Comparison of ENCODE assay signal across 8 cellular contexts in the genomic region with DNA sequence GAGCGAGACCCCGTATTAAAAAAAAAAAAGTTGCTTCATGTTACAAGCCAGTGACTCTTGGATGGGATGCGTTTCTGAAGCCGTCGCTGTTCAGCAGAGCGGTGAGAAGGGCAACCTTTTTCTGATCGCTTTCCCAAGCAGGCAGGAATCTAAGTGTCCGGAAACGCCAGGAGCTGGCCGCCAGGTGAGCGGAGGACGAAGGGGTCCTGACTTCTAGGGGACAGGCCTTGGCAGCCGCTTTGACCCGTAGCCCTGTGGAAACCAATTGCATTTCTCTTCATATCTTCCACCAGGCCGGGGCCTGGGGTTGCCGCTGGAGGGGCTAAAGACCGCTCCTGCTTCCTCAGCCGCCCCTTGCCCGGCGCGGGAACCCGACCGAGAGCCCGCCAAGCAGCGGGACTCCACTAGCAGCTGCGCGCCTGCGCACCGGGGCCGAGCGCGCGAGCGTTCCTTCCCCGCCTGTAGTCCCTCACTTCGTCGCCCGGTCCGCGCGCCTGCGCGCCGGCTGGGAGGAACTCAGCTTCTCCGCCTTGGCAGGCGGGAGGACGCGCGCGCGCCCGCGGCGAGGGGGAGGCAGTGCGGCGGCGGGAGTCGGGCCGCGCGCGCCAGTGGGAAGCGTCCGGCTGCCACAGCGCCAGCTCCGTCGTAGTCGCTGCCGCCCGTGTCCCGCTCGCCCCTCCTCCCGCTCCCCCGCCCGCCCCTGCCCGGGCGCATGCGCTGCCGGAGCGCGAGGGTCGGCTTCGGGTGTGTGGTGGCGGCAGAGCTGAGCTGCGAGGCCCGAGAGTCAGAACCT. TPM values are rescaled to one million over a fixed set of nuclear protein-coding genes. Genes with fewer than 3 reads are reported as not detected.
DNase-seq lines count a peak whose midpoint lies in the region; ATAC-seq and TF ChIP-seq lines count a peak whose summit lies in the region.

A gene with protein sequence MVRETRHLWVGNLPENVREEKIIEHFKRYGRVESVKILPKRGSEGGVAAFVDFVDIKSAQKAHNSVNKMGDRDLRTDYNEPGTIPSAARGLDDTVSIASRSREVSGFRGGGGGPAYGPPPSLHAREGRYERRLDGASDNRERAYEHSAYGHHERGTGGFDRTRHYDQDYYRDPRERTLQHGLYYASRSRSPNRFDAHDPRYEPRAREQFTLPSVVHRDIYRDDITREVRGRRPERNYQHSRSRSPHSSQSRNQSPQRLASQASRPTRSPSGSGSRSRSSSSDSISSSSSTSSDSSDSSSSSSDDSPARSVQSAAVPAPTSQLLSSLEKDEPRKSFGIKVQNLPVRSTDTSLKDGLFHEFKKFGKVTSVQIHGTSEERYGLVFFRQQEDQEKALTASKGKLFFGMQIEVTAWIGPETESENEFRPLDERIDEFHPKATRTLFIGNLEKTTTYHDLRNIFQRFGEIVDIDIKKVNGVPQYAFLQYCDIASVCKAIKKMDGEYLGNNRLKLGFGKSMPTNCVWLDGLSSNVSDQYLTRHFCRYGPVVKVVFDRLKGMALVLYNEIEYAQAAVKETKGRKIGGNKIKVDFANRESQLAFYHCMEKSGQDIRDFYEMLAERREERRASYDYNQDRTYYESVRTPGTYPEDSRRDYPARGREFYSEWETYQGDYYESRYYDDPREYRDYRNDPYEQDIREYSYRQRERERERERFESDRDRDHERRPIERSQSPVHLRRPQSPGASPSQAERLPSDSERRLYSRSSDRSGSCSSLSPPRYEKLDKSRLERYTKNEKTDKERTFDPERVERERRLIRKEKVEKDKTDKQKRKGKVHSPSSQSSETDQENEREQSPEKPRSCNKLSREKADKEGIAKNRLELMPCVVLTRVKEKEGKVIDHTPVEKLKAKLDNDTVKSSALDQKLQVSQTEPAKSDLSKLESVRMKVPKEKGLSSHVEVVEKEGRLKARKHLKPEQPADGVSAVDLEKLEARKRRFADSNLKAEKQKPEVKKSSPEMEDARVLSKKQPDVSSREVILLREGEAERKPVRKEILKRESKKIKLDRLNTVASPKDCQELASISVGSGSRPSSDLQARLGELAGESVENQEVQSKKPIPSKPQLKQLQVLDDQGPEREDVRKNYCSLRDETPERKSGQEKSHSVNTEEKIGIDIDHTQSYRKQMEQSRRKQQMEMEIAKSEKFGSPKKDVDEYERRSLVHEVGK (N-terminal part only) (plus strand): TSS at position 608 of the 793 bp plus-strand sequence. CDS start 361 bp downstream, outside the sequence.

- peak within 1 kb of the TSS; percentile 98 for H3K4me3 ChIP-seq in epithelial cell of esophagus (ENCODE audit: low read length)
- peak within 1 kb of the TSS; percentile 85 for H3K4me3 ChIP-seq in mucosa of descending colon

- no peaks in the 10 kb centered on the region for H3K9me3 ChIP-seq in mucosa of descending colon

- H3K4me1 ChIP-seq in mucosa of descending colon (ENCODE audit: low read depth): peaks cover 23% of the 10 kb centered on the region

- intact Hi-C loops in mucosa of descending colon (cut with DNase I, micrococcal nuclease): no loop called here

- DNase-seq in DMS 273 treated with DMSO at 0.1 percent for 48 hours (lab: John Stamatoyannopoulos, UW): peak; percentile 88
- peak; percentile 67 for DNase-seq in OCI-M2 (lab: John Stamatoyannopoulos, UW; ENCODE audit: unreplicated experiment)
- DNase-seq in activated T-cell treated with anti-CD3 and anti-CD28 coated beads for 4 hours: peak; percentile 91
- DNase-seq in epithelial cell of esophagus (ENCODE audit: low read depth): peak; percentile 98
- peak; percentile 97 to 99 (median 98) for DNase-seq in mucosa of descending colon
- peak; percentile 88 to 95 for DNase-seq in stimulated activated CD8-positive, alpha-beta memory T cell treated with anti-CD3 and anti-CD28 coated beads, Interleukin-4, amount 100 ng/mL, for 1 hour (ENCODE audit: low read depth in 2 of 2, low spot score in 1 of 2)

- TF ChIP-seq RAD21 in Ishikawa (IDR thresholded peaks at IDR 0.05; ENCODE audit: low read depth): no peak; the same call in 1 of the 2 replicates

- no peaks in the 10 kb centered on the region for H3K36me3 ChIP-seq in mucosa of descending colon (ENCODE audit: low read depth)

- no peak for TF ChIP-seq CTCF in epithelial cell of esophagus (IDR thresholded peaks at IDR 0.05; ENCODE audit: insufficient read depth, low read depth, low read length, missing control alignments)
- no peak for TF ChIP-seq CTCF in mucosa of descending colon (IDR thresholded peaks at IDR 0.05)

- ATAC-seq in GM21576 (IDR thresholded peaks at IDR 0.05; ENCODE audit: unreplicated experiment): peak; percentile 47
- peak; percentile 92 for ATAC-seq in mucosa of descending colon

- TF ChIP-seq EP300 in Ishikawa (IDR thresholded peaks at IDR 0.05; ENCODE audit: borderline replicate concordance): 0 out of 2 replicates have a peak, but pooled peaks have one; percentile 13

TF ChIP-seq in Ishikawa, 13 proteins besides CTCF, POLR2A, EP300 and RAD21:
- TF ChIP-seq USF1 (IDR thresholded peaks at IDR 0.05) (0 out of 2 replicates have a peak, but pooled peaks have one; percentile 6), CEBPB (IDR thresholded peaks at IDR 0.05) (no peak), TAF1 (IDR thresholded peaks at IDR 0.05; ENCODE audit: low read depth) (peak; percentile 68), EGR1 (IDR thresholded peaks at IDR 0.05) (no peak), REST (IDR thresholded peaks at IDR 0.05; ENCODE audit: low read depth) (no peak), MAX (IDR thresholded peaks at IDR 0.05) (peak; percentile 74), CREB1 (IDR thresholded peaks at IDR 0.05; ENCODE audit: low read depth) (no peak), NFIC (IDR thresholded peaks at IDR 0.05) (no peak; the same call in 1 of the 2 replicates), TCF12 (IDR thresholded peaks at IDR 0.05; ENCODE audit: low read depth) (no peak; the same call in 1 of the 2 replicates), FOXM1 (IDR thresholded peaks at IDR 0.05; ENCODE audit: borderline replicate concordance, low read depth) (no peak), ZBTB7A (IDR thresholded peaks at IDR 0.05; ENCODE audit: low read depth) (peak; percentile 45; the same call in 1 of the 2 replicates), YY1 (IDR thresholded peaks at IDR 0.05; ENCODE audit: low read depth) (no peak), TEAD4 (IDR thresholded peaks at IDR 0.05) (no peak)

RNA-seq across cellular contexts. Expression of the gene that starts here (rescaled TPM):
- 10 to 100 TPM; 48.7 to 60.3 (median 50.6) TPM for total RNA-seq in mucosa of descending colon

Comparison
In these comparisons a context has a peak if more than half of its experiments do, and no peak if none do; other contexts are left out.
1. Peak in every context shown above with its lines: DNase-seq, ATAC-seq and H3K4me3 ChIP-seq.